ENCODE assay signal across 27 cellular contexts in genomic region chr14:94649543-94650443, GRCh38. TPM values are rescaled to one million over a fixed set of nuclear protein-coding genes. Genes with fewer than 3 reads are reported as not detected.
"Had no signal": no experiment of that assay in that cellular context is flagged by ENCODE, and none has a peak within 500 bp of the region (broad histone marks: within the 10 kb centered on the region; RNA-seq: fewer than 3 reads in every experiment).

No MANE protein-coding gene starts in this region.

- H3K4me1 ChIP-seq: SJCRH30 had no signal

- H3K27ac ChIP-seq: KMS-11, SJCRH30, SK-N-MC had no signal

- H3K4me3 ChIP-seq: SJCRH30, SK-N-MC had no signal

- ATAC-seq: activated CD8-positive, alpha-beta T cell treated with anti-CD3 and anti-CD28 coated beads, Interleukin-2, amount 10 ng/mL, durations not matched to agents 7 days and 5 days; activated naive CD8-positive, alpha-beta T cell treated with anti-CD3 and anti-CD28 coated beads, Interleukin-2, amount 50 U/mL, for 24 hours; Panc1 had no signal

- H3K36me3 ChIP-seq: SJCRH30 had no signal

- H3K27me3 ChIP-seq: SJCRH30 had no signal

- H3K9me3 ChIP-seq: SJCRH30 had no signal

- DNase-seq: activated CD4-positive, alpha-beta T cell treated with anti-CD3 and anti-CD28 coated beads, Interleukin-2, amount 10 ng/mL, durations not matched to agents 24 days and 14 days; activated CD4-positive, alpha-beta T cell treated with anti-CD3 and anti-CD28 coated beads, Interleukin-2, amount 50 U/mL, for 4 hours; activated CD8-positive, alpha-beta memory T cell treated with anti-CD3 and anti-CD28 coated beads, Interleukin-2, amount 50 U/mL, for 4 hours; activated CD8-positive, alpha-beta T cell treated with anti-CD3 and anti-CD28 coated beads, Interleukin-2, amount 10 ng/mL, durations not matched to agents 7 days and 5 days; activated effector memory CD4-positive, alpha-beta T cell treated with Interleukin-2 at 50 U/mL for 16 hours; activated naive CD4-positive, alpha-beta T cell treated with anti-CD3 and anti-CD28 coated beads, Interleukin-2, amount 10 ng/mL, durations not matched to agents 7 days and 5 days; activated naive CD8-positive, alpha-beta T cell treated with anti-CD3 and anti-CD28 coated beads, Interleukin-2, amount 50 U/mL, for 24 hours; activated T-cell treated with anti-CD3 and anti-CD28 coated beads, Interleukin-2, amount 50 U/mL, for 48 hours; anterior cingulate cortex; central memory CD4-positive, alpha-beta T cell; MM.1S; MV-4-11; NCI-H1092; NCI-H1436 treated with DMSO at 0.1 percent for 48 hours; NCI-H187; NCI-H2029 treated with DMSO at 0.1 percent for 48 hours; NCI-H2107; NCI-H226; NCI-H446 treated with DMSO at 0.1 percent for 48 hours; NCI-H524; SJCRH30; T1000 had no signal

RNA-seq across cellular contexts. Expression of gene SERPINA3, which starts 37.6 kb away (rescaled TPM):
- total RNA-seq: activated CD4-positive, alpha-beta T cell treated with anti-CD3 and anti-CD28 coated beads, Interleukin-2, amount 10 ng/mL, durations not matched to agents 24 days and 14 days; activated CD8-positive, alpha-beta T cell treated with anti-CD3 and anti-CD28 coated beads, Interleukin-2, amount 10 ng/mL, durations not matched to agents 7 days and 5 days; SJCRH30; T-helper 1 cell treated with Interleukin-12 subunit alpha and Interleukin-12 subunit beta and Interleukin-4 antibody, amounts not matched to agents 30 ng/mL and 1 ng/mL, for 36 hours; T-helper 2 cell treated with Interferon-gamma antibody and Interleukin-4, amounts not matched to agents 100 ng/mL and 5 ng/mL, for 36 hours had no signal
